20 cellular contexts compared by ENCODE assay signal in genomic region chr1:209611771-209612570, GRCh38. TPM values are rescaled to one million over a fixed set of nuclear protein-coding genes. Genes with fewer than 3 reads are reported as not detected.
DNase-seq lines count a peak whose midpoint lies in the region; ATAC-seq and TF ChIP-seq lines count a peak whose summit lies in the region.
"Had no signal": no experiment of that assay in that cellular context is flagged by ENCODE, and none has a peak within 500 bp of the region (broad histone marks: within the 10 kb centered on the region; RNA-seq: fewer than 3 reads in every experiment).

No MANE protein-coding gene starts in this region.

- WGBS in endodermal cell (ENCODE audit: insufficient coverage in 1 of 2, insufficient read length in 1 of 2), 2 experiments, result 88 to 91% methylated on average over 10 to 13 of the region's 13 CpGs

- no peaks in the 10 kb centered on the region for H3K9me3 Mint-ChIP-seq in activated naive CD8-positive, alpha-beta T cell treated with anti-CD3 and anti-CD28 coated beads, Interleukin-2, amount 10 ng/mL, durations not matched to agents 7 days and 5 days
- no peaks in the 10 kb centered on the region for H3K9me3 Mint-ChIP-seq in activated naive CD8-positive, alpha-beta T cell treated with anti-CD3 and anti-CD28 coated beads, Interleukin-2, amount 50 U/mL, for 24 hours
- H3K9me3 Mint-ChIP-seq in endodermal cell, result no peaks in the 10 kb centered on the region
- no peaks in the 10 kb centered on the region for H3K9me3 Mint-ChIP-seq in type B pancreatic cell

- H3K27ac ChIP-seq in endodermal cell (ENCODE audit: low read depth, low read length), result no peak overlapping the region
- H3K27ac ChIP-seq: body of pancreas, SK-N-MC, vagina had no signal

- no peaks in the 10 kb centered on the region for H3K36me3 ChIP-seq in endodermal cell (ENCODE audit: control insufficient read depth, insufficient read depth, low read length)
- H3K36me3 ChIP-seq: vagina had no signal

- H3K9me3 ChIP-seq in endodermal cell (ENCODE audit: control insufficient read depth, low read length), result no peaks in the 10 kb centered on the region
- H3K9me3 ChIP-seq: body of pancreas, vagina had no signal

- no peak overlapping the region for H3K9ac ChIP-seq in endodermal cell (ENCODE audit: extremely low read depth, low read length, poor library complexity, severe bottlenecking)

- H3K4me1 ChIP-seq in endodermal cell (ENCODE audit: control insufficient read depth, insufficient read depth, low read length), result no peaks in the 10 kb centered on the region
- H3K4me1 ChIP-seq: body of pancreas, vagina had no signal

- no peaks in the 10 kb centered on the region for H3K36me3 Mint-ChIP-seq in activated naive CD8-positive, alpha-beta T cell treated with anti-CD3 and anti-CD28 coated beads, Interleukin-2, amount 10 ng/mL, durations not matched to agents 7 days and 5 days
- no peaks in the 10 kb centered on the region for H3K36me3 Mint-ChIP-seq in activated naive CD8-positive, alpha-beta T cell treated with anti-CD3 and anti-CD28 coated beads, Interleukin-2, amount 50 U/mL, for 24 hours (ENCODE audit: low read depth)
- no peaks in the 10 kb centered on the region for H3K36me3 Mint-ChIP-seq in endodermal cell (ENCODE audit: low read depth)
- H3K36me3 Mint-ChIP-seq in type B pancreatic cell, result peaks cover 10% of the 10 kb centered on the region

- no peak overlapping the region for H3K4me3 ChIP-seq in endodermal cell (ENCODE audit: low read length)
- H3K4me3 ChIP-seq: body of pancreas, dorsolateral prefrontal cortex, SK-N-MC, vagina had no signal

- ATAC-seq in activated naive CD8-positive, alpha-beta T cell treated with anti-CD3 and anti-CD28 coated beads, Interleukin-2, amount 10 ng/mL, durations not matched to agents 7 days and 5 days (ENCODE audit: low read depth), result peak; percentile 92
- no peak for ATAC-seq in activated naive CD8-positive, alpha-beta T cell treated with anti-CD3 and anti-CD28 coated beads, Interleukin-2, amount 50 U/mL, for 24 hours
- peak; percentile 38 for ATAC-seq in HG03460 (IDR thresholded peaks at IDR 0.05; ENCODE audit: unreplicated experiment)
- ATAC-seq: body of pancreas; stimulated activated naive CD8-positive, alpha-beta T cell treated with anti-CD3 and anti-CD28 coated beads, Interleukin-15, Interleukin-2, amounts not matched to agents 100 U/mL and 50 U/mL, for 24 hours had no signal

- peak overlapping the region; percentile 43 for H3K4me3 Mint-ChIP-seq in activated naive CD8-positive, alpha-beta T cell treated with anti-CD3 and anti-CD28 coated beads, Interleukin-2, amount 10 ng/mL, durations not matched to agents 7 days and 5 days
- H3K4me3 Mint-ChIP-seq in activated naive CD8-positive, alpha-beta T cell treated with anti-CD3 and anti-CD28 coated beads, Interleukin-2, amount 50 U/mL, for 24 hours, result no peak overlapping the region
- H3K4me3 Mint-ChIP-seq in endodermal cell (no peak overlapping the region), type B pancreatic cell (no peak overlapping the region)

- H3K27ac Mint-ChIP-seq in activated naive CD8-positive, alpha-beta T cell treated with anti-CD3 and anti-CD28 coated beads, Interleukin-2, amount 10 ng/mL, durations not matched to agents 7 days and 5 days, result peak overlapping the region; percentile 71
- H3K27ac Mint-ChIP-seq in activated naive CD8-positive, alpha-beta T cell treated with anti-CD3 and anti-CD28 coated beads, Interleukin-2, amount 50 U/mL, for 24 hours, result no peak overlapping the region
- no peak overlapping the region for H3K27ac Mint-ChIP-seq in endodermal cell
- no peak overlapping the region for H3K27ac Mint-ChIP-seq in type B pancreatic cell

- H3K4me1 Mint-ChIP-seq in activated naive CD8-positive, alpha-beta T cell treated with anti-CD3 and anti-CD28 coated beads, Interleukin-2, amount 10 ng/mL, durations not matched to agents 7 days and 5 days, result peaks cover 10% of the 10 kb centered on the region
- no peaks in the 10 kb centered on the region for H3K4me1 Mint-ChIP-seq in activated naive CD8-positive, alpha-beta T cell treated with anti-CD3 and anti-CD28 coated beads, Interleukin-2, amount 50 U/mL, for 24 hours
- H3K4me1 Mint-ChIP-seq in endodermal cell, result no peaks in the 10 kb centered on the region
- H3K4me1 Mint-ChIP-seq in type B pancreatic cell (ENCODE audit: unreplicated experiment), result no peaks in the 10 kb centered on the region

- TF ChIP-seq CTCF in endodermal cell (conservative IDR thresholded peaks at IDR 0.05), result peak; percentile 65
- peak; percentile 30 for TF ChIP-seq CTCF in type B pancreatic cell (conservative IDR thresholded peaks at IDR 0.05)

- no peaks in the 10 kb centered on the region for H3K27me3 Mint-ChIP-seq in activated naive CD8-positive, alpha-beta T cell treated with anti-CD3 and anti-CD28 coated beads, Interleukin-2, amount 10 ng/mL, durations not matched to agents 7 days and 5 days
- H3K27me3 Mint-ChIP-seq in activated naive CD8-positive, alpha-beta T cell treated with anti-CD3 and anti-CD28 coated beads, Interleukin-2, amount 50 U/mL, for 24 hours, result no peaks in the 10 kb centered on the region
- peaks cover 34% of the 10 kb centered on the region for H3K27me3 Mint-ChIP-seq in endodermal cell (ENCODE audit: insufficient read depth)
- H3K27me3 Mint-ChIP-seq in type B pancreatic cell, result no peaks in the 10 kb centered on the region

- POLR2A ChIA-PET in activated naive CD8-positive, alpha-beta T cell treated with anti-CD3 and anti-CD28 coated beads, Interleukin-2, amount 10 ng/mL, durations not matched to agents 7 days and 5 days (lab: Charles Lee), result interaction anchor here (1.6 kb wide), 1 partner anchor 157 kb away, joined by 8 read pairs; no protein-coding TSS in a partner anchor

- peak; percentile 53 for DNase-seq in activated naive CD8-positive, alpha-beta T cell treated with anti-CD3 and anti-CD28 coated beads, Interleukin-2, amount 10 ng/mL, durations not matched to agents 7 days and 5 days
- DNase-seq in activated naive CD8-positive, alpha-beta T cell treated with anti-CD3 and anti-CD28 coated beads, Interleukin-2, amount 50 U/mL, for 24 hours, result no peak
- peak; percentile 62 for DNase-seq in endodermal cell
- DNase-seq in type B pancreatic cell (ENCODE audit: extremely low spot score, unreplicated experiment), result no peak
- DNase-seq in putamen (ENCODE audit: low spot score), result no peak
- no peak for DNase-seq in NCI-H146 (lab: John Stamatoyannopoulos, UW)
- no peak for DNase-seq in islet precursor cell
- DNase-seq: ACHN; activated CD8-positive, alpha-beta memory T cell treated with anti-CD3 and anti-CD28 coated beads for 24 hours; activated gamma-delta T cell treated with Interleukin-2 at 50 U/mL for 16 hours; body of pancreas; dorsolateral prefrontal cortex; mesenchymal stem cell; NCI-H1105; NCI-H226; small intestine; stimulated activated naive CD8-positive, alpha-beta T cell treated with anti-CD3 and anti-CD28 coated beads, Interleukin-15, Interleukin-2, amounts not matched to agents 100 U/mL and 50 U/mL, for 24 hours had no signal

- H3K27me3 ChIP-seq in endodermal cell (ENCODE audit: control insufficient read depth, insufficient read depth, low read length, poor library complexity, severe bottlenecking), result peaks cover 56% of the 10 kb centered on the region
- H3K27me3 ChIP-seq: body of pancreas, dorsolateral prefrontal cortex, vagina had no signal

RNA-seq across cellular contexts. Expression of gene CAMK1G, which starts 28.5 kb away (rescaled TPM):
- not detected for total RNA-seq in activated naive CD8-positive, alpha-beta T cell treated with anti-CD3 and anti-CD28 coated beads, Interleukin-2, amount 10 ng/mL, durations not matched to agents 7 days and 5 days
- total RNA-seq in endodermal cell (1 to 10 TPM in 1 of 2 donors, under 1 TPM in 1; 0.55 to 2.1 TPM), type B pancreatic cell (ENCODE audit: low replicate concordance) (2.0 and 9.4 TPM in 2 replicates)
- polyA plus RNA-seq in endodermal cell (2013, experiment 1 of 2), result 4.7 TPM
- polyA plus RNA-seq in endodermal cell (2013, experiment 2 of 2), result 3.5 TPM
- total RNA-seq: vagina had no signal

RNA-seq across cellular contexts. Expression of gene LAMB3, which starts 40.3 kb away (rescaled TPM):
- under 1 TPM; 0.83 to 0.96 TPM for total RNA-seq in activated naive CD8-positive, alpha-beta T cell treated with anti-CD3 and anti-CD28 coated beads, Interleukin-2, amount 10 ng/mL, durations not matched to agents 7 days and 5 days
- total RNA-seq in endodermal cell (1 to 10 TPM in 1 of 2 donors, under 1 TPM in 1; 0.53 to 1.9 TPM), type B pancreatic cell (ENCODE audit: low replicate concordance) (17.0 and 47.3 TPM in 2 replicates)
- 0.75 TPM for polyA plus RNA-seq in endodermal cell (2013, experiment 1 of 2)
- polyA plus RNA-seq in endodermal cell (2013, experiment 2 of 2), result 0.29 TPM

Comparison
In these comparisons a context has a peak if more than half of its experiments do, and no peak if none do; other contexts are left out.
1. DNase-seq: peak in activated naive CD8-positive, alpha-beta T cell treated with anti-CD3 and anti-CD28 coated beads, Interleukin-2, amount 10 ng/mL, durations not matched to agents 7 days and 5 days (single experiment) and endodermal cell (single experiment); none in activated naive CD8-positive, alpha-beta T cell treated with anti-CD3 and anti-CD28 coated beads, Interleukin-2, amount 50 U/mL, for 24 hours (single experiment), type B pancreatic cell (single experiment), putamen (single experiment), NCI-H146 (single experiment) and islet precursor cell (single experiment).